2 cellular contexts compared by ENCODE assay signal in the genomic region with DNA sequence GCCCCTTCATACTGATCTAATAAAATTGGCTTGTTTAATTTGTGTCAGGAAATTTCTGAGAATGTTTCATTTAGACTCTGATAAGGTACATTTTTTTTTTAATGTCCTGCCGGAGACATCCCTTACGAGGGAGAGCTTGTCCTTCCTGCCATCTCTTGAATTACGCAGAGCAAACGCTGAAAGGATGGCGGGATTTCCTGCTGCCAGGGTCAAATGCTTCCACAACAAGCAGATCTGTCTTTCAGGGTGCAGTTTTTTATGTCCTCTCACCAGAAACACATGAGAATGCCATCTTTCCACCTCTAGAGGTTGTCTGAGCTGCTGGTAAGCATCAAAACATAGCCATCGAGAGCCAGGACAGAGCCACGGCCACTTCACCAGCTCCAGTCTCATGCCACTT.
TF ChIP-seq lines count a peak whose summit lies in the region.

No MANE protein-coding gene starts in this region.

TF ChIP-seq in HepG2, 621 proteins besides CTCF, POLR2A, EP300 and RAD21 (continues in another document):
- TF ChIP-seq, protein P1, sequence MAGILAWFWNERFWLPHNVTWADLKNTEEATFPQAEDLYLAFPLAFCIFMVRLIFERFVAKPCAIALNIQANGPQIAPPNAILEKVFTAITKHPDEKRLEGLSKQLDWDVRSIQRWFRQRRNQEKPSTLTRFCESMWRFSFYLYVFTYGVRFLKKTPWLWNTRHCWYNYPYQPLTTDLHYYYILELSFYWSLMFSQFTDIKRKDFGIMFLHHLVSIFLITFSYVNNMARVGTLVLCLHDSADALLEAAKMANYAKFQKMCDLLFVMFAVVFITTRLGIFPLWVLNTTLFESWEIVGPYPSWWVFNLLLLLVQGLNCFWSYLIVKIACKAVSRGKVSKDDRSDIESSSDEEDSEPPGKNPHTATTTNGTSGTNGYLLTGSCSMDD (CRISPR knock-in tag; IDR thresholded peaks at IDR 0.05), result no peak
- no peak for TF ChIP-seq PHB2 (IDR thresholded peaks at IDR 0.05; ENCODE audit: partially characterized antibody)
- TF ChIP-seq, protein P2, sequence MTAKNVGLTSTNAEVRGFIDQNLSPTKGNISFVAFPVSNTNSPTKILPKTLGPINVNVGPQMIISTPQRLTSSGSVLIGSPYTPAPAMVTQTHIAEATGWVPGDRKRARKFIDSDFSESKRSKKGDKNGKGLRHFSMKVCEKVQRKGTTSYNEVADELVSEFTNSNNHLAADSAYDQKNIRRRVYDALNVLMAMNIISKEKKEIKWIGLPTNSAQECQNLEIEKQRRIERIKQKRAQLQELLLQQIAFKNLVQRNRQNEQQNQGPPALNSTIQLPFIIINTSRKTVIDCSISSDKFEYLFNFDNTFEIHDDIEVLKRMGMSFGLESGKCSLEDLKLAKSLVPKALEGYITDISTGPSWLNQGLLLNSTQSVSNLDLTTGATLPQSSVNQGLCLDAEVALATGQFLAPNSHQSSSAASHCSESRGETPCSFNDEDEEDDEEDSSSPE (CRISPR knock-in tag; IDR thresholded peaks at IDR 0.05), result no peak
- no peak for TF ChIP-seq AGO1 (IDR thresholded peaks at IDR 0.05; ENCODE audit: low read depth, low read length, poor library complexity, severe bottlenecking)
- TF ChIP-seq KLF11 (CRISPR knock-in tag; IDR thresholded peaks at IDR 0.05), result no peak
- no peak for TF ChIP-seq PRDM15 (CRISPR knock-in tag; IDR thresholded peaks at IDR 0.05)
- TF ChIP-seq ZFYVE20 (CRISPR knock-in tag; IDR thresholded peaks at IDR 0.05; ENCODE audit: borderline replicate concordance, low read depth), result no peak
- no peak for TF ChIP-seq HMG20A (CRISPR knock-in tag; IDR thresholded peaks at IDR 0.05; ENCODE audit: borderline replicate concordance)
- TF ChIP-seq PRDM4 (CRISPR knock-in tag; IDR thresholded peaks at IDR 0.05; ENCODE audit: borderline replicate concordance), result no peak

TF ChIP-seq in H1, 55 proteins besides CTCF, POLR2A, EP300 and RAD21:
- TF ChIP-seq ATF2 (IDR thresholded peaks at IDR 0.05; ENCODE audit: low read length) (no peak), CBX8 (IDR thresholded peaks at IDR 0.05; ENCODE audit: borderline replicate concordance, low read depth, low read length) (no peak), CBX5 (IDR thresholded peaks at IDR 0.05; ENCODE audit: low read depth, low read length) (no peak), RBBP5 (IDR thresholded peaks at IDR 0.05; ENCODE audit: borderline replicate concordance, low read depth, low read length) (no peak), RFX5 (IDR thresholded peaks at IDR 0.05; ENCODE audit: borderline replicate concordance, low read depth, low read length) (no peak), BACH1 (IDR thresholded peaks at IDR 0.05; ENCODE audit: low read length) (no peak), HDAC6 (IDR thresholded peaks at IDR 0.05; ENCODE audit: low read depth, low read length) (no peak), KDM5A (IDR thresholded peaks at IDR 0.05; ENCODE audit: low read length) (no peak), FOSL1 (IDR thresholded peaks at IDR 0.05; ENCODE audit: insufficient read depth, low read depth, low read length) (no peak), TBP (IDR thresholded peaks at IDR 0.05; ENCODE audit: low read depth, low read length) (no peak), RXRA (IDR thresholded peaks at IDR 0.05; ENCODE audit: insufficient read depth, low read depth, low read length) (no peak), MAFK (IDR thresholded peaks at IDR 0.05; ENCODE audit: low read depth, low read length) (no peak), E2F6 (IDR thresholded peaks at IDR 0.05) (no peak), MAX (IDR thresholded peaks at IDR 0.05) (no peak), NRF1 (IDR thresholded peaks at IDR 0.05; ENCODE audit: low read depth, low read length) (no peak)
- TF ChIP-seq, protein P3, sequence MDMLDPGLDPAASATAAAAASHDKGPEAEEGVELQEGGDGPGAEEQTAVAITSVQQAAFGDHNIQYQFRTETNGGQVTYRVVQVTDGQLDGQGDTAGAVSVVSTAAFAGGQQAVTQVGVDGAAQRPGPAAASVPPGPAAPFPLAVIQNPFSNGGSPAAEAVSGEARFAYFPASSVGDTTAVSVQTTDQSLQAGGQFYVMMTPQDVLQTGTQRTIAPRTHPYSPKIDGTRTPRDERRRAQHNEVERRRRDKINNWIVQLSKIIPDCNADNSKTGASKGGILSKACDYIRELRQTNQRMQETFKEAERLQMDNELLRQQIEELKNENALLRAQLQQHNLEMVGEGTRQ (IDR thresholded peaks at IDR 0.05; ENCODE audit: low read length), result no peak
TF ChIP-seq in H1: peak in this region for 0.
